Comparison of ENCODE assay signal across 8 cellular contexts in genomic region chr20:33401042-33401921, GRCh38. TPM values are rescaled to one million over a fixed set of nuclear protein-coding genes. Genes with fewer than 3 reads are reported as not detected.
A peak's percentile ranks its signal among the peaks of the same experiment; 100 is the strongest.
DNase-seq lines count a peak whose midpoint lies in the region; ATAC-seq and TF ChIP-seq lines count a peak whose summit lies in the region.

Gene CDK5RAP1 (minus strand): TSS chr20:33401519. CDS start chr20:33397064, 4,455 bp downstream.

- TSS peak; percentile 36 for BruUV-seq in IMR-90 (replicated peaks; lab: Mats Ljungman, UMichigan)

- in situ Hi-C loops in IMR-90 (cut with MboI; ENCODE audit: low sequenced_read_pairs) = no loop called here

- peaks cover 11% of the 10 kb centered on the region; the same call in 1 of the 2 replicates for H3K9me1 ChIP-seq in IMR-90 (ENCODE audit: insufficient read depth, low read length)

- no peak within 1 kb of the TSS; the same call in 1 of the 2 replicates for H2AK5ac ChIP-seq in IMR-90 (ENCODE audit: low read depth, low read length)

- no peak within 1 kb of the TSS for H2BK15ac ChIP-seq in IMR-90 (ENCODE audit: low read depth, low read length)

- ATAC-seq in GM21390 (IDR thresholded peaks at IDR 0.05; ENCODE audit: unreplicated experiment) = peak; percentile 81
- ATAC-seq in IMR-90 (ENCODE audit: low read depth) = peak; percentile 97

- peak within 1 kb of the TSS; percentile 91 for H3K4me3 ChIP-seq in IMR-90 (ENCODE audit: insufficient read depth, low read depth, low read length)
- peak within 1 kb of the TSS; percentile 96 for H3K4me3 ChIP-seq in OCI-LY3 (ENCODE audit: low read length)
- peak within 1 kb of the TSS; percentile 70 for H3K4me3 ChIP-seq in mononuclear cell (ENCODE audit: low read length)

- WGBS in IMR-90 (ENCODE audit: extremely low coverage in 2 of 2, insufficient read length in 1 of 2), 2 experiments = 0% methylated on average over 34 of the region's 47 CpGs; no CpG with 5 or more reads in 1 of the 2 experiments

- peaks cover 75% of the 10 kb centered on the region for H3K79me2 ChIP-seq in OCI-LY3 (ENCODE audit: low read length)

- H3K14ac ChIP-seq in IMR-90 (replicated peaks; ENCODE audit: low read depth, low read length) = peak within 1 kb of the TSS; percentile 94

- H2AFZ ChIP-seq in IMR-90 (replicated peaks; ENCODE audit: low read length, poor library complexity) (peak within 1 kb of the TSS; percentile 99), OCI-LY3 (ENCODE audit: low read depth, low read length) (peak within 1 kb of the TSS; percentile 86)

- dilution Hi-C loops in IMR-90 (cut with HindIII; ENCODE audit: low sequenced_read_pairs, unreplicated experiment) = no loop called here

- DNase-seq in CMK (ENCODE audit: low read depth) = peak; percentile 81
- peak; percentile 93 for DNase-seq in IMR-90
- DNase-seq in activated T-cell treated with anti-CD3 and anti-CD28 coated beads for 1 hour (ENCODE audit: low read depth) = peak; percentile 70
- DNase-seq in epithelial cell of prostate (ENCODE audit: low read depth, low spot score) = peak; percentile 57
- DNase-seq in stimulated activated CD8-positive, alpha-beta memory T cell treated with anti-CD3 and anti-CD28 coated beads, Interleukin-2, amount 100 ng/mL, for 1 hour (ENCODE audit: low read depth in 2 of 2) = peak; percentile 71 to 73

- POLR2A ChIA-PET in IMR-90 (lab: Charles Lee; ENCODE audit: unreplicated experiment) = interaction anchor here (1.0 kb wide), 1 partner anchor 9 kb away, joined by 7 read pairs; no protein-coding TSS in a partner anchor

- H2BK5ac ChIP-seq in IMR-90 (ENCODE audit: low read depth, low read length, poor library complexity, severe bottlenecking) = peak within 1 kb of the TSS; percentile 93

- H4K8ac ChIP-seq in IMR-90 (ENCODE audit: low read depth in 2 of 2, low read length in 2 of 2) = peak within 1 kb of the TSS; percentile 33 to 89

- peak within 1 kb of the TSS; percentile 67; the same call in 1 of the 2 replicates for H3K18ac ChIP-seq in IMR-90 (ENCODE audit: low read depth, low read length)

- TF ChIP-seq CTCF in IMR-90 (conservative IDR thresholded peaks at IDR 0.05; ENCODE audit: low read depth, low read length) (no peak), OCI-LY3 (IDR thresholded peaks at IDR 0.05; ENCODE audit: low read depth, low read length) (no peak)

- intact Hi-C loops in IMR-90 (cut with micrococcal nuclease) = no loop called here

- H3K79me1 ChIP-seq in IMR-90 (ENCODE audit: low read depth in 1 of 2, low read length in 2 of 2) = peaks cover 14 to 59% of the 10 kb centered on the region in 2 experiments

- H2BK120ac ChIP-seq in IMR-90 (ENCODE audit: low read depth, low read length) = 0 out of 2 replicates have a peak within 1 kb of the TSS, but pooled peaks have one; percentile 37

- peak within 1 kb of the TSS; percentile 85 for H3K23ac ChIP-seq in IMR-90 (ENCODE audit: low read depth, low read length)

- H3K56ac ChIP-seq in IMR-90 (ENCODE audit: extremely low read depth, insufficient read depth, low read length) = peak within 1 kb of the TSS; percentile 42

- peak within 1 kb of the TSS; percentile 63 for H4K5ac ChIP-seq in IMR-90 (ENCODE audit: low read depth, low read length)

- no peak within 1 kb of the TSS for H2BK20ac ChIP-seq in IMR-90 (ENCODE audit: low read depth, low read length)

- H3K9me3 ChIP-seq in IMR-90 (ENCODE audit: control insufficient read depth, insufficient read depth, low read length) (no peaks in the 10 kb centered on the region), OCI-LY3 (ENCODE audit: insufficient read depth, low read length) (no peaks in the 10 kb centered on the region), mononuclear cell (ENCODE audit: low read depth, low read length) (no peaks in the 10 kb centered on the region)

- peak within 1 kb of the TSS; percentile 87 for H3K4ac ChIP-seq in IMR-90 (ENCODE audit: low read depth, low read length)

- peak within 1 kb of the TSS; percentile 69; the same call in 1 of the 2 replicates for H3K27ac ChIP-seq in IMR-90 (ENCODE audit: insufficient read depth, low read length)
- H3K27ac ChIP-seq in OCI-LY3 (ENCODE audit: low read length) = peak within 1 kb of the TSS; percentile 49
- H3K27ac ChIP-seq in epithelial cell of prostate = peak within 1 kb of the TSS; percentile 23

- H3K36me3 ChIP-seq in IMR-90 (ENCODE audit: control insufficient read depth, insufficient read depth, low read length) (no peaks in the 10 kb centered on the region), OCI-LY3 (replicated peaks; ENCODE audit: low read depth, low read length) (peaks cover 21% of the 10 kb centered on the region)

- H4K91ac ChIP-seq in IMR-90 (ENCODE audit: insufficient read depth, low read depth, low read length) = peak within 1 kb of the TSS; percentile 68

- peaks cover 8% of the 10 kb centered on the region for H3K4me1 ChIP-seq in IMR-90 (ENCODE audit: control insufficient read depth, insufficient read depth, low read length)
- H3K4me1 ChIP-seq in OCI-LY3 (ENCODE audit: low read length) = peaks cover 17% of the 10 kb centered on the region
- H3K4me1 ChIP-seq in mononuclear cell (ENCODE audit: insufficient read depth, low read length) = peaks cover 31% of the 10 kb centered on the region

- H3K9ac ChIP-seq in IMR-90 (ENCODE audit: low read depth, low read length) (peak within 1 kb of the TSS; percentile 77), OCI-LY3 (ENCODE audit: low read length) (peak within 1 kb of the TSS; percentile 92)

- H2AK9ac ChIP-seq in IMR-90 (replicated peaks; ENCODE audit: low read depth, low read length, poor library complexity) = peak within 1 kb of the TSS; percentile 94

- CTCF ChIA-PET in IMR-90 (lab: Yijun Ruan, JAX) = no interaction called here

- H3K27me3 ChIP-seq in IMR-90 (ENCODE audit: control insufficient read depth, insufficient read depth, low read length) = no peaks in the 10 kb centered on the region
- H3K27me3 ChIP-seq in OCI-LY3 (ENCODE audit: low read depth, low read length) = no peaks in the 10 kb centered on the region
- no peaks in the 10 kb centered on the region for H3K27me3 ChIP-seq in mononuclear cell (ENCODE audit: insufficient read depth, low read length)

- TF ChIP-seq RAD21 in IMR-90 (IDR thresholded peaks at IDR 0.05; ENCODE audit: low read length) = no peak

- H3K4me2 ChIP-seq in IMR-90 (ENCODE audit: low read depth, low read length) (peak within 1 kb of the TSS; percentile 95), OCI-LY3 (ENCODE audit: low read length) (peak within 1 kb of the TSS; percentile 93)

- H4K20me1 ChIP-seq in IMR-90 (ENCODE audit: insufficient read depth, low read length) = no peaks in the 10 kb centered on the region; the same call in 1 of the 2 replicates
- no peaks in the 10 kb centered on the region; the same call in 1 of the 2 replicates for H4K20me1 ChIP-seq in OCI-LY3 (ENCODE audit: insufficient read depth, low read length)

- TF ChIP-seq POLR2A in IMR-90 (IDR thresholded peaks at IDR 0.05; ENCODE audit: low read depth, low read length) = peak; percentile 44; the same call in 1 of the 2 replicates

TF ChIP-seq in IMR-90, 13 proteins besides CTCF, POLR2A, EP300 and RAD21:
- no peak for TF ChIP-seq RCOR1 (IDR thresholded peaks at IDR 0.05; ENCODE audit: insufficient replicate concordance, low read length)
- no peak for TF ChIP-seq MAFK (IDR thresholded peaks at IDR 0.05; ENCODE audit: low read depth, low read length)
- no peak for TF ChIP-seq CHD1 (IDR thresholded peaks at IDR 0.05; ENCODE audit: low read depth, low read length)
- peak; percentile 63; the same call in 1 of the 2 replicates for TF ChIP-seq MAZ (IDR thresholded peaks at IDR 0.05; ENCODE audit: borderline replicate concordance, low read depth, low read length)
- no peak for TF ChIP-seq USF2 (IDR thresholded peaks at IDR 0.05; ENCODE audit: low read depth, low read length)
- TF ChIP-seq SMC3 (IDR thresholded peaks at IDR 0.05; ENCODE audit: low read depth, low read length) = peak; percentile 17; the same call in 1 of the 2 replicates
- TF ChIP-seq RFX5 (IDR thresholded peaks at IDR 0.05; ENCODE audit: low read depth, low read length) = no peak
- TF ChIP-seq MXI1 (IDR thresholded peaks at IDR 0.05; ENCODE audit: borderline replicate concordance, low read depth, low read length) = peak; percentile 80
- no peak for TF ChIP-seq BHLHE40 (IDR thresholded peaks at IDR 0.05; ENCODE audit: low read depth, low read length)
- no peak for TF ChIP-seq CEBPB (IDR thresholded peaks at IDR 0.05; ENCODE audit: low read depth, low read length)

RNA-seq across cellular contexts. Expression of gene CDK5RAP1, which starts in this region (rescaled TPM):
- total RNA-seq in IMR-90 (2012; rRNA removed) = 22.2 and 28.1 TPM in 2 replicates
- 21.7 and 23.9 TPM in 2 replicates for polyA plus RNA-seq in IMR-90 (2012; rRNA removed)
- polyA plus RNA-seq in IMR-90 (2012; cell fraction: cytosol; rRNA removed) = 12.6 and 19.7 TPM in 2 replicates
- 28.7 and 68.1 TPM in 2 replicates for polyA plus RNA-seq in IMR-90 (2012; cell fraction: nucleus; rRNA removed; ENCODE audit: low replicate concordance)
- total RNA-seq in mononuclear cell = 34.6 TPM

Comparison
In these comparisons a context has a peak if more than half of its experiments do, and no peak if none do; other contexts are left out.
1. Peak in every context shown above with its lines: DNase-seq, ATAC-seq, H3K4me3 ChIP-seq and H3K27ac ChIP-seq.